ENCODE assay signal across 9 cellular contexts in genomic region chr10:101301111-101301731, GRCh38. TPM values are rescaled to one million over a fixed set of nuclear protein-coding genes. Genes with fewer than 3 reads are reported as not detected.
DNase-seq lines count a peak whose midpoint lies in the region; ATAC-seq, FAIRE-seq and TF ChIP-seq lines count a peak whose summit lies in the region.
"Had no signal": no experiment of that assay in that cellular context is flagged by ENCODE, and none has a peak within 500 bp of the region (broad histone marks: within the 10 kb centered on the region; RNA-seq: fewer than 3 reads in every experiment).

No MANE protein-coding gene starts in this region.

- ATAC-seq in HG03135 (IDR thresholded peaks at IDR 0.05; ENCODE audit: unreplicated experiment): no peak

- no peak overlapping the region for H3K4me3 ChIP-seq in endodermal cell (ENCODE audit: low read length)

- no peaks in the 10 kb centered on the region for H3K9me3 ChIP-seq in endodermal cell (ENCODE audit: control insufficient read depth, low read length)

- no peaks in the 10 kb centered on the region for H3K36me3 Mint-ChIP-seq in endodermal cell (ENCODE audit: low read depth)
- no peaks in the 10 kb centered on the region for H3K36me3 Mint-ChIP-seq in osteocyte (ENCODE audit: unreplicated experiment)
- H3K36me3 Mint-ChIP-seq: natural killer cell had no signal

- WGBS in endodermal cell (ENCODE audit: insufficient coverage in 1 of 2, insufficient read length in 1 of 2), 2 experiments: 44 to 54% methylated on average over 2 of the region's 2 CpGs

- TF ChIP-seq CTCF in endodermal cell (conservative IDR thresholded peaks at IDR 0.05): peak; percentile 88
- TF ChIP-seq CTCF in osteocyte (IDR thresholded peaks at IDR 0.05): peak; percentile 38

- no peak overlapping the region for H3K4me3 Mint-ChIP-seq in endodermal cell
- H3K4me3 Mint-ChIP-seq in osteocyte (ENCODE audit: unreplicated experiment): no peak overlapping the region
- H3K4me3 Mint-ChIP-seq: natural killer cell had no signal

- DNase-seq in ELR (ENCODE audit: low read depth) (peak; percentile 54), LoVo (ENCODE audit: low spot score) (peak; percentile 31), SW480 (ENCODE audit: low spot score) (peak; percentile 69), endodermal cell (peak; percentile 89), osteocyte (ENCODE audit: extremely low spot score, unreplicated experiment) (no peak), middle frontal gyrus (ENCODE audit: extremely low spot score, low spot score) (no peak), urothelium cell line (ENCODE audit: low spot score) (no peak)
- DNase-seq: natural killer cell had no signal

- H3K27me3 Mint-ChIP-seq in endodermal cell (ENCODE audit: insufficient read depth): peaks cover 51% of the 10 kb centered on the region
- H3K27me3 Mint-ChIP-seq in osteocyte (ENCODE audit: unreplicated experiment): peaks cover 73% of the 10 kb centered on the region

- H3K27ac ChIP-seq in endodermal cell (ENCODE audit: low read depth, low read length): no peak overlapping the region

- no peak overlapping the region for H3K9ac ChIP-seq in endodermal cell (ENCODE audit: extremely low read depth, low read length, poor library complexity, severe bottlenecking)

- FAIRE-seq in urothelium cell line (lab: Jason Lieb, UNC): no peak

- peaks cover 42% of the 10 kb centered on the region for H3K27me3 ChIP-seq in endodermal cell (ENCODE audit: control insufficient read depth, insufficient read depth, low read length, poor library complexity, severe bottlenecking)

- H3K9me3 Mint-ChIP-seq in endodermal cell: no peaks in the 10 kb centered on the region
- no peaks in the 10 kb centered on the region for H3K9me3 Mint-ChIP-seq in osteocyte (ENCODE audit: unreplicated experiment)
- H3K9me3 Mint-ChIP-seq: natural killer cell had no signal

- no peaks in the 10 kb centered on the region for H3K4me1 ChIP-seq in endodermal cell (ENCODE audit: control insufficient read depth, insufficient read depth, low read length)

- no peaks in the 10 kb centered on the region for H3K36me3 ChIP-seq in endodermal cell (ENCODE audit: control insufficient read depth, insufficient read depth, low read length)

- H3K4me1 Mint-ChIP-seq in endodermal cell: peaks cover 6% of the 10 kb centered on the region
- no peaks in the 10 kb centered on the region for H3K4me1 Mint-ChIP-seq in osteocyte (ENCODE audit: unreplicated experiment)

- H3K27ac Mint-ChIP-seq in endodermal cell (no peak overlapping the region), osteocyte (ENCODE audit: unreplicated experiment) (no peak overlapping the region)
- H3K27ac Mint-ChIP-seq: natural killer cell had no signal

RNA-seq across cellular contexts. Expression of gene BTRC, which starts 52.7 kb away (rescaled TPM):
- total RNA-seq in endodermal cell (10 to 100 TPM; 30.1 to 38.2 TPM), osteocyte (28.9 and 30.1 TPM in 2 replicates)
- 16.1 TPM for polyA plus RNA-seq in endodermal cell (2013, experiment 1 of 2)
- 16.0 TPM for polyA plus RNA-seq in endodermal cell (2013, experiment 2 of 2)

Comparison
In these comparisons a context has a peak if more than half of its experiments do, and no peak if none do; other contexts are left out.
1. DNase-seq: peak in ELR (single experiment), LoVo (single experiment), SW480 (single experiment) and endodermal cell (single experiment); none in osteocyte (single experiment), middle frontal gyrus (single experiment) and urothelium cell line (single experiment).